Comparison of ENCODE assay signal across 15 cellular contexts in the genomic region with DNA sequence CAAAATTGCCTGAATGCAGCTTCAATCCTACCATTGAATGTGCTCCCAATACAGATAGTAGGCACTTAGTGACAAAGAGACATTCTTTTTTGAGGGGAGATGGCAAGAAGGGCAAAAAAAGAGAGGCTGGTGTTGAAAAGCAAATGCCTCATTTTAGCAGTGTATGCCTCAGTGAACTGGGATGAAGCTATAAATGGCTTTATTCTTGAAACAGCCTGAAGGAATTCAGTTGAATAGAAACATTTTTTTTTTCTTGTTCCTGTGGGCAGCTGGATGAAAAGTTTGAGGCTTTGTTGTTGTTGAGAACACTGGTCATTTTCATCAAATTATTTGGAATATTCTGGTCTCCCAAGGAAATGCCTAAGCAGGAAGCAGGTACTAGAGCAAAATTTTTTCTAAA.
DNase-seq lines count a peak whose midpoint lies in the region; TF ChIP-seq lines count a peak whose summit lies in the region.
"Had no signal": no experiment of that assay in that cellular context is flagged by ENCODE, and none has a peak within 500 bp of the region (broad histone marks: within the 10 kb centered on the region; RNA-seq: fewer than 3 reads in every experiment).

No MANE protein-coding gene starts in this region.

- intact Hi-C loops in posterior cingulate gyrus (cut with DNase I): no loop called here

- no peaks in the 10 kb centered on the region for H3K36me3 ChIP-seq in endodermal cell (ENCODE audit: control insufficient read depth, insufficient read depth, low read length)
- H3K36me3 ChIP-seq: BE2C, HAP-1 had no signal

- H3K4me1 ChIP-seq in endodermal cell (ENCODE audit: control insufficient read depth, insufficient read depth, low read length): peaks cover 2% of the 10 kb centered on the region
- H3K4me1 ChIP-seq: BE2C, HAP-1 had no signal

- H3K4me3 Mint-ChIP-seq in endodermal cell: no peak overlapping the region
- H3K4me3 Mint-ChIP-seq: CD4-positive, alpha-beta memory T cell had no signal

- no peaks in the 10 kb centered on the region for H3K36me3 Mint-ChIP-seq in endodermal cell (ENCODE audit: low read depth)

- no peak for TF ChIP-seq CTCF in endodermal cell (conservative IDR thresholded peaks at IDR 0.05)

- peaks cover 10% of the 10 kb centered on the region for H3K4me1 Mint-ChIP-seq in endodermal cell
- H3K4me1 Mint-ChIP-seq: CD4-positive, alpha-beta memory T cell had no signal

- peaks cover 15% of the 10 kb centered on the region for H3K9me3 Mint-ChIP-seq in endodermal cell

- H3K27ac ChIP-seq in endodermal cell (ENCODE audit: low read depth, low read length): peak overlapping the region; percentile 28
- H3K27ac ChIP-seq: C4-2B had no signal

- H3K27me3 ChIP-seq in endodermal cell (ENCODE audit: control insufficient read depth, insufficient read depth, low read length, poor library complexity, severe bottlenecking): no peaks in the 10 kb centered on the region
- H3K27me3 ChIP-seq: BE2C had no signal

- no peaks in the 10 kb centered on the region for H3K9me3 ChIP-seq in endodermal cell (ENCODE audit: control insufficient read depth, low read length)
- H3K9me3 ChIP-seq: BE2C, HAP-1 had no signal

- H3K9ac ChIP-seq in endodermal cell (ENCODE audit: extremely low read depth, low read length, poor library complexity, severe bottlenecking): no peak overlapping the region

- no peaks in the 10 kb centered on the region for H3K27me3 Mint-ChIP-seq in endodermal cell (ENCODE audit: insufficient read depth)

- H3K4me3 ChIP-seq in endodermal cell (ENCODE audit: low read length): no peak overlapping the region
- H3K4me3 ChIP-seq: HAP-1 had no signal

- no peak overlapping the region for H3K27ac Mint-ChIP-seq in endodermal cell
- H3K27ac Mint-ChIP-seq: CD4-positive, alpha-beta memory T cell had no signal

- DNase-seq in RPMI7951 (ENCODE audit: low read depth): peak; percentile 14
- DNase-seq in endodermal cell: no peak
- DNase-seq in midbrain (lab: John Stamatoyannopoulos, UW): peak; percentile 1
- DNase-seq in renal cortical epithelial cell (ENCODE audit: low read depth): peak; percentile 18
- DNase-seq in posterior cingulate gyrus: no peak
- no peak for DNase-seq in NCI-H510A treated with DMSO at 0.1 percent for 48 hours (lab: John Stamatoyannopoulos, UW)
- no peak for DNase-seq in hepatic stellate cell (ENCODE audit: low spot score)
- DNase-seq: BE2C; CD4-positive, alpha-beta memory T cell; COR-L47; DMS153; DND-41; GDM1 had no signal

Comparison
In these comparisons a context has a peak if more than half of its experiments do, and no peak if none do; other contexts are left out.
1. DNase-seq: peak in RPMI7951 (single experiment), midbrain (single experiment) and renal cortical epithelial cell (single experiment); none in endodermal cell (single experiment), posterior cingulate gyrus (0 of 10), NCI-H510A treated with DMSO at 0.1 percent for 48 hours (single experiment) and hepatic stellate cell (single experiment).